In the genomic region with DNA sequence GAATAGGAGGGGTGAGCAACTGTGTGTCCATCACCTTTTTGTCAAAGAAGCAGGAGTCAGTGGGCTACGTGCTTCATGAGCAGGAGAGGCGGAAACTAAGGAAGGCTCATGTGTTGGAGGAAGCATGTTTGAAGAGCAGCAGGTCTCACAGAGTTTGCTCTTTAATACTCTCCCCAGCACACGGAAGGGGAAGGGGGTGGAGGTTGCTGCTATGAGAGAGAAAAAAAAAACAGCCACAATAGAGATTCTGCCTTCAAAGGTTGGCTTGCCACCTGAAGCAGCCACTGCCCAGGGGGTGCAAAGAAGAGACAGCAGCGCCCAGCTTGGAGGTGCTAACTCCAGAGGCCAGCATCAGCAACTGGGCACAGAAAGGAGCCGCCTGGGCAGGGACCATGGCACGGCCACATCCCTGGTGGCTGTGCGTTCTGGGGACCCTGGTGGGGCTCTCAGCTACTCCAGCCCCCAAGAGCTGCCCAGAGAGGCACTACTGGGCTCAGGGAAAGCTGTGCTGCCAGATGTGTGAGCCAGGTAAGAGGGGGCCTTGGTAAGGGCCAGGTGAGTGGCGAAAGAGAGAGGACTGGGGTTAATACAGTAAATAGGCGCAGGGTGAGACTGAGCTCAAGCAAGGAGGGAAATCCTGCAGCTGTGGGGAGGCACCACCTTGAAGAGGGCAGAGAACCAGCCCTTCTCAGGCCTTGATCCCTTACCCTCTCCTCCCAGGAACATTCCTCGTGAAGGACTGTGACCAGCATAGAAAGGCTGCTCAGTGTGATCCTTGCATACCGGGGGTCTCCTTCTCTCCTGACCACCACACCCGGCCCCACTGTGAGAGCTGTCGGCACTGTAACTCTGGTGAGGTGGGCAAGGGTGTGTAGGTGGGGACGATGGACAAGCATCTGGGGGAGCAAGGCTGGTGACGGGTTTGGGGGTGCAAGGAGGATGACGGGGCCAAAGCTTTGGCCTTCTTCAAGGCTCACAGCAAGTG, we compare ENCODE assay signal across 12 cellular contexts. TPM values are rescaled to one million over a fixed set of nuclear protein-coding genes. Genes with fewer than 3 reads are reported as not detected.
A peak's percentile ranks its signal among the peaks of the same experiment; 100 is the strongest.
DNase-seq lines count a peak whose midpoint lies in the region; ATAC-seq and TF ChIP-seq lines count a peak whose summit lies in the region.
"Had no signal": no experiment of that assay in that cellular context is flagged by ENCODE, and none has a peak within 500 bp of the region (broad histone marks: within the 10 kb centered on the region; RNA-seq: fewer than 3 reads in every experiment).

A gene (plus strand): TSS at position 252 of the 985 bp plus-strand sequence. CDS start 141 bp downstream, at position 393.

- no peak within 1 kb of the TSS for H3K27ac ChIP-seq in foreskin keratinocyte
- H3K27ac ChIP-seq: SK-N-MC had no signal

- peak within 1 kb of the TSS; percentile 98 to 99 for H3K27ac Mint-ChIP-seq in activated naive CD4-positive, alpha-beta T cell treated with anti-CD3 and anti-CD28 coated beads, Interleukin-2, amount 50 U/mL, for 72 hours

- peak; percentile 82 for DNase-seq in Jurkat, Clone E6-1 (ENCODE audit: low read depth, low spot score)
- DNase-seq in activated naive CD4-positive, alpha-beta T cell treated with anti-CD3 and anti-CD28 coated beads, Interleukin-2, amount 50 U/mL, for 72 hours (ENCODE audit: low spot score in 2 of 2): no peak
- DNase-seq in sciatic nerve (ENCODE audit: low spot score) (peak; percentile 48), foreskin keratinocyte (no peak), iPS-NIHi11 (ENCODE audit: low spot score) (no peak)
- DNase-seq: DMS 273 treated with DMSO at 0.1 percent for 48 hours, GOT3, mesenchymal stem cell had no signal

- H3K27me3 ChIP-seq in foreskin keratinocyte: no peaks in the 10 kb centered on the region

- H3K4me3 ChIP-seq in GM08714 (ENCODE audit: low read length): peak within 1 kb of the TSS; percentile 42; the same call in 1 of the 2 replicates
- H3K4me3 ChIP-seq in Jurkat, Clone E6-1 (ENCODE audit: low read length): peak within 1 kb of the TSS; percentile 28
- H3K4me3 ChIP-seq: SK-N-MC had no signal

- no peaks in the 10 kb centered on the region for H3K4me1 ChIP-seq in foreskin keratinocyte

- intact Hi-C loops in sciatic nerve (cut with DNase I): no loop called here

- no peak for TF ChIP-seq CTCF in foreskin keratinocyte (conservative IDR thresholded peaks at IDR 0.05)

- no peaks in the 10 kb centered on the region for H3K9me3 Mint-ChIP-seq in activated naive CD4-positive, alpha-beta T cell treated with anti-CD3 and anti-CD28 coated beads, Interleukin-2, amount 50 U/mL, for 72 hours

- peaks cover 43 to 57% of the 10 kb centered on the region in 2 donors for H3K36me3 Mint-ChIP-seq in activated naive CD4-positive, alpha-beta T cell treated with anti-CD3 and anti-CD28 coated beads, Interleukin-2, amount 50 U/mL, for 72 hours

- peak in 1 of 2 donors; percentile 29 for ATAC-seq in activated naive CD4-positive, alpha-beta T cell treated with anti-CD3 and anti-CD28 coated beads, Interleukin-2, amount 50 U/mL, for 72 hours
- ATAC-seq in sciatic nerve (no peak), foreskin keratinocyte (no peak), GM21529 (IDR thresholded peaks at IDR 0.05; ENCODE audit: unreplicated experiment) (no peak)

RNA-seq across cellular contexts. Expression of the gene that starts here (rescaled TPM):
- polyA plus RNA-seq in Jurkat, Clone E6-1 (2012; ENCODE audit: insufficient read depth, insufficient read length): 6.7 TPM
- 100 to 1,000 TPM in 1 of 2 donors, 10 to 100 TPM in 1; 77.9 to 162 TPM for total RNA-seq in activated naive CD4-positive, alpha-beta T cell treated with anti-CD3 and anti-CD28 coated beads, Interleukin-2, amount 50 U/mL, for 72 hours
- total RNA-seq in sciatic nerve (0.58 TPM), foreskin keratinocyte (not detected in 2 replicates)
- polyA plus RNA-seq in foreskin keratinocyte: not detected in 2 replicates
- total RNA-seq: NCI-H460 had no signal

Comparison
In these comparisons a context has a peak if more than half of its experiments do, and no peak if none do; other contexts are left out.
1. RNA of the gene that starts here (total RNA-seq): 77.9 to 162 TPM in activated naive CD4-positive, alpha-beta T cell treated with anti-CD3 and anti-CD28 coated beads, Interleukin-2, amount 50 U/mL, for 72 hours; 0.58 TPM in sciatic nerve (single experiment) and not detected in foreskin keratinocyte; every median in the first group is over 10 times any median in the second.
2. Peak in DNase-seq in sciatic nerve; RNA of the gene not detected or under 1 TPM.